ENCODE assay signal across 8 cellular contexts in the genomic region with DNA sequence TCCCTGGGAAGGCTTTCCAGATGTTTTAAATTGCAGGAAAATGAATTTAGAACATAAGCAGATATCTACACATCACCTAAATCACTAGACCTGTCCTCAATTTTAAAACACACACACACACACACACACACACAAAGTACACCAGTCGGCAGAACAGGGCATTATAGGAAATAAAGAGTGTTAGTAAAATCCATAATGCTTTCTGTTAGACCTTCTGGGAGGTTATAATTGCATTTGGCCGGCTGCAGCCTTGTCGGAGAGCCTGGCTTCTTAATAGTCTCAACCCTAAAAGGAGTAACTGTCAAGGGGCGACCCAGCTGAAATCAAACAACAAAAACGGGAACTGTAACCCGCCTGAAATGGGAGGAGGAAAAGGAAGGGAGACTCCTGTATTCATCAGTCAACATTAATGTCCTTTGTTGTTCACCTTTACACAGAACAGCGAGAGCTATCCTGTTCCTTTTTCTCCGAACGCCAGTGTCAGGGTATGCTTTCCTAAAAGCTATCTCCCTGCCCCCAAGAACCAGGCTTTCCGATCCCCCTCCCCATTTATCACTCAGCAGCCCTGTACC. TPM values are rescaled to one million over a fixed set of nuclear protein-coding genes. Genes with fewer than 3 reads are reported as not detected.
A peak's percentile ranks its signal among the peaks of the same experiment; 100 is the strongest.
DNase-seq lines count a peak whose midpoint lies in the region; ATAC-seq, FAIRE-seq and TF ChIP-seq lines count a peak whose summit lies in the region.

No MANE protein-coding gene starts in this region.

- TF ChIP-seq POLR2A in GM12891 (IDR thresholded peaks at IDR 0.05; ENCODE audit: low read depth, low read length): no peak

- peaks cover 44% of the 10 kb centered on the region for H3K27me3 ChIP-seq in mononuclear cell (ENCODE audit: insufficient read depth, low read length)

- peak; percentile 62 for FAIRE-seq in GM12891 (lab: Jason Lieb, UNC)

- H3K4me3 ChIP-seq in AG04449 (ENCODE audit: low read depth, low read length) (peak overlapping the region; percentile 95), mononuclear cell (ENCODE audit: low read length) (peak overlapping the region; percentile 95)

- H3K27ac ChIP-seq in RWPE1: peak overlapping the region; percentile 93

- H3K4me3 Mint-ChIP-seq in dendritic cell treated with granulocyte-macrophage colony-stimulating factor and Interleukin-4, amounts not matched to agents 40 ng/mL and 50 ng/mL, for 4 days: peak overlapping the region; percentile 87

- DNase-seq in AG04449 (ENCODE audit: low read depth, low spot score): no peak
- DNase-seq in GM12891 (ENCODE audit: insufficient read length, low spot score): no peak
- peak; percentile 21 for DNase-seq in RWPE1 (ENCODE audit: low spot score)
- no peak for DNase-seq in ecto neural progenitor cell (ENCODE audit: low spot score)
- no peak for DNase-seq in retina

- H3K4me1 ChIP-seq in mononuclear cell (ENCODE audit: insufficient read depth, low read length): peaks cover 32% of the 10 kb centered on the region

- H3K27me3 Mint-ChIP-seq in dendritic cell treated with granulocyte-macrophage colony-stimulating factor and Interleukin-4, amounts not matched to agents 40 ng/mL and 50 ng/mL, for 4 days: no peaks in the 10 kb centered on the region

- peak overlapping the region; percentile 97 for H3K27ac Mint-ChIP-seq in dendritic cell treated with granulocyte-macrophage colony-stimulating factor and Interleukin-4, amounts not matched to agents 40 ng/mL and 50 ng/mL, for 4 days

- no peak for TF ChIP-seq CTCF in AG04449 (IDR thresholded peaks at IDR 0.05; ENCODE audit: insufficient read depth, low read length, missing control alignments)
- TF ChIP-seq CTCF in RWPE1 (conservative IDR thresholded peaks at IDR 0.05; ENCODE audit: low read depth): no peak

- CTCF ChIA-PET in AG04449 (lab: Yijun Ruan, JAX): interaction anchor here (0.7 to 1.6 kb wide), 4 partner anchors 10 to 463 kb away, joined by 3 to 5 read pairs (median 4); no protein-coding TSS in a partner anchor
- CTCF ChIA-PET in RWPE1 (lab: Yijun Ruan, JAX): interaction anchor here (0.5 to 0.8 kb wide), 2 partner anchors 218 to 1825 kb away, joined by 3 to 6 read pairs; no protein-coding TSS in a partner anchor

- peaks cover 26% of the 10 kb centered on the region for H3K36me3 Mint-ChIP-seq in dendritic cell treated with granulocyte-macrophage colony-stimulating factor and Interleukin-4, amounts not matched to agents 40 ng/mL and 50 ng/mL, for 4 days (ENCODE audit: low read depth)

- no peak for ATAC-seq in GM21723 (IDR thresholded peaks at IDR 0.05; ENCODE audit: unreplicated experiment)

- no peaks in the 10 kb centered on the region for H3K9me3 Mint-ChIP-seq in dendritic cell treated with granulocyte-macrophage colony-stimulating factor and Interleukin-4, amounts not matched to agents 40 ng/mL and 50 ng/mL, for 4 days

- intact Hi-C loops in dendritic cell treated with granulocyte-macrophage colony-stimulating factor and Interleukin-4, amounts not matched to agents 40 ng/mL and 50 ng/mL, for 4 days (cut with micrococcal nuclease): loop anchor here (5.0 kb wide), 3 partner anchors 182 to 643 kb away; partner anchors contain the start of gene IMMP2L

- POLR2A ChIA-PET in AG04449 (lab: Yijun Ruan, JAX): interaction anchor here (0.7 to 3.6 kb wide), 2 partner anchors 61 to 246 kb away, joined by 5 to 26 read pairs; partner anchors contain the start of gene IFRD1
- POLR2A ChIA-PET in RWPE1 (lab: Yijun Ruan, JAX; ENCODE audit: low non-redundant PET): interaction anchor here (0.6 kb wide), 1 partner anchor 8 kb away, joined by 3 read pairs; no protein-coding TSS in a partner anchor

- H3K4me1 Mint-ChIP-seq in dendritic cell treated with granulocyte-macrophage colony-stimulating factor and Interleukin-4, amounts not matched to agents 40 ng/mL and 50 ng/mL, for 4 days (ENCODE audit: low read depth): peaks cover 37% of the 10 kb centered on the region

- H3K9me3 ChIP-seq in mononuclear cell (ENCODE audit: low read depth, low read length): no peaks in the 10 kb centered on the region

TF ChIP-seq in GM12891, 5 proteins besides CTCF, POLR2A, EP300 and RAD21:
- TF ChIP-seq SPI1 (IDR thresholded peaks at IDR 0.05; ENCODE audit: low read depth, low read length): peak; percentile 82
- no peak for TF ChIP-seq POLR2AphosphoS5 (IDR thresholded peaks at IDR 0.05; ENCODE audit: low read depth, low read length)

RNA-seq across cellular contexts. Expression of gene DOCK4, which starts 1.3 kb away (rescaled TPM):
- 0.81 TPM for polyA plus RNA-seq in GM12891 (2012; ENCODE audit: low read depth, missing spikeins)
- total RNA-seq in mononuclear cell: 5.6 TPM

RNA-seq across cellular contexts. Expression of gene ZNF277, which starts 1.6 kb away (rescaled TPM):
- 28.3 TPM for polyA plus RNA-seq in GM12891 (2012; ENCODE audit: low read depth, missing spikeins)
- 62.8 TPM for total RNA-seq in mononuclear cell
